In the genomic region with DNA sequence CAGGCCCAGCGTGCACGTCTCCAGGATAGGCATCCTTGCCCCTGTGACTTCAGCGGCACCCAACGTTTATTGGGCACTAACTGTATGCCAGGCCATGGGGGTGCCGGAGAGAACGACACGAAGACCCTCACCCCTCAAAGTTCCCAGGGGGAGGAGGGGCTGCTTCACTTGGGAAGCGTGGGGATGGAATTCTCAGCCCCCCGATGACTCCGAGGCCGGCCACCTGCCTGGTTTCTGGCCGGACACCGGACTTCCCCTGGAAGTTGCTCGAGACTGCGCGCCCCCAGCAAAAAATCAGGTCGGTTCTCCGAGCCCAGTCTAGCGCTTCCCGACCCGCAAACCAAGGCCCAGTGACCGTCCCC, we compare ENCODE assay signal across 7 cellular contexts. TPM values are rescaled to one million over a fixed set of nuclear protein-coding genes. Genes with fewer than 3 reads are reported as not detected.
A peak's percentile ranks its signal among the peaks of the same experiment; 100 is the strongest.
DNase-seq lines count a peak whose midpoint lies in the region; ATAC-seq and TF ChIP-seq lines count a peak whose summit lies in the region.

No MANE protein-coding gene starts in this region.

- peaks cover 5% of the 10 kb centered on the region for H3K36me3 Mint-ChIP-seq in activated naive CD8-positive, alpha-beta T cell treated with anti-CD3 and anti-CD28 coated beads, Interleukin-2, amount 10 ng/mL, durations not matched to agents 7 days and 5 days

- no peak for DNase-seq in activated naive CD8-positive, alpha-beta T cell treated with anti-CD3 and anti-CD28 coated beads, Interleukin-2, amount 10 ng/mL, durations not matched to agents 7 days and 5 days
- no peak for DNase-seq in kidney epithelial cell (ENCODE audit: low read depth)
- DNase-seq in superior temporal gyrus (ENCODE audit: extremely low spot score) = peak; percentile 13
- no peak for DNase-seq in SIG-M5 (lab: John Stamatoyannopoulos, UW)
- no peak for DNase-seq in NCI-H187 treated with DMSO at 0.1 percent for 48 hours (lab: John Stamatoyannopoulos, UW)

- no peak for ATAC-seq in activated naive CD8-positive, alpha-beta T cell treated with anti-CD3 and anti-CD28 coated beads, Interleukin-2, amount 10 ng/mL, durations not matched to agents 7 days and 5 days (ENCODE audit: low read depth)
- ATAC-seq in HG03520 (IDR thresholded peaks at IDR 0.05; ENCODE audit: unreplicated experiment) = no peak

- H3K27me3 ChIP-seq in HUES6 (ENCODE audit: control insufficient read depth, insufficient read depth, low read length) (no peaks in the 10 kb centered on the region), kidney epithelial cell (ENCODE audit: control insufficient read depth, insufficient read depth, low read length) (no peaks in the 10 kb centered on the region)

- no peak overlapping the region for H3K27ac ChIP-seq in HUES6 (ENCODE audit: low read depth, low read length)

- H3K4me3 Mint-ChIP-seq in activated naive CD8-positive, alpha-beta T cell treated with anti-CD3 and anti-CD28 coated beads, Interleukin-2, amount 10 ng/mL, durations not matched to agents 7 days and 5 days = peak overlapping the region; percentile 89

- peak overlapping the region; percentile 89 for H3K27ac Mint-ChIP-seq in activated naive CD8-positive, alpha-beta T cell treated with anti-CD3 and anti-CD28 coated beads, Interleukin-2, amount 10 ng/mL, durations not matched to agents 7 days and 5 days

- peaks cover 22% of the 10 kb centered on the region for H3K4me1 Mint-ChIP-seq in activated naive CD8-positive, alpha-beta T cell treated with anti-CD3 and anti-CD28 coated beads, Interleukin-2, amount 10 ng/mL, durations not matched to agents 7 days and 5 days

- H3K4me3 ChIP-seq in HUES6 (ENCODE audit: low read depth, low read length) = peak overlapping the region; percentile 99
- peak overlapping the region; percentile 76 for H3K4me3 ChIP-seq in kidney epithelial cell (ENCODE audit: low read depth, low read length)

- POLR2A ChIA-PET in activated naive CD8-positive, alpha-beta T cell treated with anti-CD3 and anti-CD28 coated beads, Interleukin-2, amount 10 ng/mL, durations not matched to agents 7 days and 5 days (lab: Charles Lee) = no interaction called here

- H3K9me3 ChIP-seq in HUES6 (ENCODE audit: control insufficient read depth, insufficient read depth, low read depth, low read length) = no peaks in the 10 kb centered on the region

- no peaks in the 10 kb centered on the region for H3K36me3 ChIP-seq in HUES6 (ENCODE audit: control insufficient read depth, insufficient read depth, low read length)
- H3K36me3 ChIP-seq in kidney epithelial cell (ENCODE audit: control insufficient read depth, insufficient read depth, low read length) = no peaks in the 10 kb centered on the region

- H3K4me1 ChIP-seq in HUES6 (ENCODE audit: control insufficient read depth, insufficient read depth, low read length) = peaks cover 6% of the 10 kb centered on the region; the same call in 1 of the 2 replicates

- H3K27me3 Mint-ChIP-seq in activated naive CD8-positive, alpha-beta T cell treated with anti-CD3 and anti-CD28 coated beads, Interleukin-2, amount 10 ng/mL, durations not matched to agents 7 days and 5 days = no peaks in the 10 kb centered on the region

- no peaks in the 10 kb centered on the region for H3K9me3 Mint-ChIP-seq in activated naive CD8-positive, alpha-beta T cell treated with anti-CD3 and anti-CD28 coated beads, Interleukin-2, amount 10 ng/mL, durations not matched to agents 7 days and 5 days

- peak overlapping the region; percentile 84 for H3K9ac ChIP-seq in HUES6 (ENCODE audit: low read length)

- TF ChIP-seq CTCF in kidney epithelial cell (IDR thresholded peaks at IDR 0.05; ENCODE audit: insufficient read depth, low read length, poor library complexity, severe bottlenecking) = no peak

RNA-seq across cellular contexts. Expression of gene MAVS, which starts 0.3 kb away (rescaled TPM):
- total RNA-seq in activated naive CD8-positive, alpha-beta T cell treated with anti-CD3 and anti-CD28 coated beads, Interleukin-2, amount 10 ng/mL, durations not matched to agents 7 days and 5 days = 10 to 100 TPM; 36.3 to 36.8 TPM
- 30.8 and 32.0 TPM in 2 replicates for total RNA-seq in kidney epithelial cell

RNA-seq across cellular contexts. Expression of gene AP5S1, which starts 26.0 kb away (rescaled TPM):
- 10 to 100 TPM; 11.1 to 12.5 TPM for total RNA-seq in activated naive CD8-positive, alpha-beta T cell treated with anti-CD3 and anti-CD28 coated beads, Interleukin-2, amount 10 ng/mL, durations not matched to agents 7 days and 5 days
- total RNA-seq in kidney epithelial cell = 13.7 and 15.0 TPM in 2 replicates

RNA-seq across cellular contexts. Expression of gene PANK2, which starts 42.8 kb away (rescaled TPM):
- total RNA-seq in activated naive CD8-positive, alpha-beta T cell treated with anti-CD3 and anti-CD28 coated beads, Interleukin-2, amount 10 ng/mL, durations not matched to agents 7 days and 5 days = 10 to 100 TPM; 76.6 to 80.1 TPM
- total RNA-seq in kidney epithelial cell = 29.9 and 40.8 TPM in 2 replicates

RNA-seq across cellular contexts. Expression of gene CDC25B, which starts 50.2 kb away (rescaled TPM):
- 100 to 1,000 TPM; 263 to 264 TPM for total RNA-seq in activated naive CD8-positive, alpha-beta T cell treated with anti-CD3 and anti-CD28 coated beads, Interleukin-2, amount 10 ng/mL, durations not matched to agents 7 days and 5 days
- 8.3 and 13.0 TPM in 2 replicates for total RNA-seq in kidney epithelial cell

RNA-seq across cellular contexts. Expression of gene CENPB, which starts 59.8 kb away (rescaled TPM):
- 10 to 100 TPM; 63.3 to 65.7 TPM for total RNA-seq in activated naive CD8-positive, alpha-beta T cell treated with anti-CD3 and anti-CD28 coated beads, Interleukin-2, amount 10 ng/mL, durations not matched to agents 7 days and 5 days
- 66.2 and 73.3 TPM in 2 replicates for total RNA-seq in kidney epithelial cell
